16 cellular contexts compared by ENCODE assay signal in the genomic region with DNA sequence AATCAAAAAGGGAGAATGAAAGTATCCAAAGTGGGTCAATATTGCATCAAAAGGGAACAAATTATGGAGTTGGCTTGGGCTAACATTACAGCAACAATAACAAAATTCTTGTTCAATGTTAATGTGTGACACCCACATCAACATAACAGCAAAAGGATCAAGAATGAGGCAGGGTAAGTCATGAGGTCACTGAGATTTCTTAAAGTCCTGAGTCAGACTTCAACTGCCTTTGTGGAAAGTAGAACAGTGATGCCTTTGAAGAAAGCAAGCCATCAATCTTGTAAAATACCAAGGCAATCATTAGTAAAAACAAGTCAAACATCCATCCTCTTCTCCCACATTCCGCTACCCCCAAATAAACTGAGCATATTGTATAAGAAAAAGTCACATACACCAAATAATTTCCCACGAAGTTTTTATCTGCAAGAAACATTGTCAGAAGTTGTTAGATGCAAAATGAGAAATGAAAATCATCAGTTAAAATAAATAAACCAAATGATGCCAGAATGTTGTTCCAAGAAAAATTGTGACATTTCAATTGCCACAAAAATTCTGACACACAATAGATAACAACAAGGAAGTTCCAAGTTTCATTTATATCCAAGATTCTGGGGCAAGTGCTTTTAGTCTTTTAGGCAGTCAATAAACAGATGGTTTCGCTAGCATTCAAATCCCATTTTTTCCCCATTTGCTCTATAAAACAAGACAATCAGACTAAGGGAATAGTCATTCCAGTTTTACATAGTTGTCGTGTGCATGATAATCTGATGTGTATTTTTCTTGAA.
DNase-seq lines count a peak whose midpoint lies in the region; ATAC-seq and TF ChIP-seq lines count a peak whose summit lies in the region.
"Had no signal": no experiment of that assay in that cellular context is flagged by ENCODE, and none has a peak within 500 bp of the region (broad histone marks: within the 10 kb centered on the region; RNA-seq: fewer than 3 reads in every experiment).

No MANE protein-coding gene starts in this region.

- DNase-seq in left cardiac atrium (no peak), left ventricle myocardium inferior (no peak), epithelial cell of prostate (ENCODE audit: low read depth, low spot score) (peak; percentile 36)
- DNase-seq in activated naive CD8-positive, alpha-beta T cell treated with anti-CD3 and anti-CD28 coated beads, Interleukin-2, amount 50 U/mL, for 24 hours: no peak
- no peak for DNase-seq in activated naive CD4-positive, alpha-beta T cell treated with Interleukin-2 at 50 U/mL for 16 hours
- DNase-seq: activated CD4-positive, alpha-beta T cell treated with anti-CD3 and anti-CD28 coated beads, Interleukin-2, amount 10 ng/mL, durations not matched to agents 7 days and 5 days; activated T-cell treated with anti-CD3 and anti-CD28 coated beads, Interleukin-2, amount 50 U/mL, for 4 hours; GF-D8; NCI-H1105; SHP77 treated with DMSO at 0.1 percent for 48 hours had no signal

- ATAC-seq in left cardiac atrium (peak; percentile 50 to 81), HG03196 (IDR thresholded peaks at IDR 0.05; ENCODE audit: unreplicated experiment) (no peak), GM19328 (IDR thresholded peaks at IDR 0.05; ENCODE audit: unreplicated experiment) (no peak)
- no peak for ATAC-seq in activated naive CD8-positive, alpha-beta T cell treated with anti-CD3 and anti-CD28 coated beads, Interleukin-2, amount 50 U/mL, for 24 hours
- ATAC-seq: activated T-cell treated with anti-CD3 and anti-CD28 coated beads, Interleukin-2, amount 50 U/mL, for 4 hours; HCT116 had no signal

- H3K4me1 Mint-ChIP-seq in activated naive CD8-positive, alpha-beta T cell treated with anti-CD3 and anti-CD28 coated beads, Interleukin-2, amount 50 U/mL, for 24 hours: no peaks in the 10 kb centered on the region
- H3K4me1 Mint-ChIP-seq: activated CD4-positive, alpha-beta T cell treated with anti-CD3 and anti-CD28 coated beads, Interleukin-2, amount 10 ng/mL, durations not matched to agents 7 days and 5 days had no signal

- no peaks in the 10 kb centered on the region for H3K9me3 ChIP-seq in left ventricle myocardium inferior (replicated peaks)
- H3K9me3 ChIP-seq in mesodermal cell (ENCODE audit: control insufficient read depth, low read length): no peaks in the 10 kb centered on the region

- H3K4me1 ChIP-seq in left ventricle myocardium inferior: no peaks in the 10 kb centered on the region
- H3K4me1 ChIP-seq in mesodermal cell (ENCODE audit: control insufficient read depth, insufficient read depth, low read length, poor library complexity, severe bottlenecking): no peaks in the 10 kb centered on the region
- H3K4me1 ChIP-seq: parathyroid adenoma had no signal

- H3K27me3 Mint-ChIP-seq in activated naive CD8-positive, alpha-beta T cell treated with anti-CD3 and anti-CD28 coated beads, Interleukin-2, amount 50 U/mL, for 24 hours: no peaks in the 10 kb centered on the region
- H3K27me3 Mint-ChIP-seq: activated CD4-positive, alpha-beta T cell treated with anti-CD3 and anti-CD28 coated beads, Interleukin-2, amount 10 ng/mL, durations not matched to agents 7 days and 5 days had no signal

- WGBS in mesodermal cell (ENCODE audit: insufficient coverage in 2 of 2), 2 experiments: no CpG with 5 or more reads among the region's 4 CpGs

- no peaks in the 10 kb centered on the region for H3K36me3 ChIP-seq in left ventricle myocardium inferior
- H3K36me3 ChIP-seq in mesodermal cell (ENCODE audit: control insufficient read depth, insufficient read depth, low read length): no peaks in the 10 kb centered on the region

- H3K4me3 ChIP-seq in left ventricle myocardium inferior: no peak overlapping the region
- H3K4me3 ChIP-seq in mesodermal cell (ENCODE audit: extremely low read depth, insufficient read depth, low read length, poor library complexity, severe bottlenecking): no peak overlapping the region

- H3K4me3 Mint-ChIP-seq in activated naive CD8-positive, alpha-beta T cell treated with anti-CD3 and anti-CD28 coated beads, Interleukin-2, amount 50 U/mL, for 24 hours: no peak overlapping the region
- H3K4me3 Mint-ChIP-seq: activated CD4-positive, alpha-beta T cell treated with anti-CD3 and anti-CD28 coated beads, Interleukin-2, amount 10 ng/mL, durations not matched to agents 7 days and 5 days; activated T-cell treated with anti-CD3 and anti-CD28 coated beads, Interleukin-2, amount 50 U/mL, for 4 hours; dendritic cell treated with granulocyte-macrophage colony-stimulating factor and Interleukin-4, amounts not matched to agents 40 ng/mL and 50 ng/mL, for 4 days had no signal

- TF ChIP-seq CTCF in left ventricle myocardium inferior (IDR thresholded peaks at IDR 0.05; ENCODE audit: borderline replicate concordance): no peak

- H3K27me3 ChIP-seq in left ventricle myocardium inferior (ENCODE audit: low read depth): peaks cover 6% of the 10 kb centered on the region

- H3K36me3 Mint-ChIP-seq in activated naive CD8-positive, alpha-beta T cell treated with anti-CD3 and anti-CD28 coated beads, Interleukin-2, amount 50 U/mL, for 24 hours (ENCODE audit: low read depth): no peaks in the 10 kb centered on the region

- no peaks in the 10 kb centered on the region for H3K9me3 Mint-ChIP-seq in activated naive CD8-positive, alpha-beta T cell treated with anti-CD3 and anti-CD28 coated beads, Interleukin-2, amount 50 U/mL, for 24 hours
- H3K9me3 Mint-ChIP-seq: activated CD4-positive, alpha-beta T cell treated with anti-CD3 and anti-CD28 coated beads, Interleukin-2, amount 10 ng/mL, durations not matched to agents 7 days and 5 days; dendritic cell treated with granulocyte-macrophage colony-stimulating factor and Interleukin-4, amounts not matched to agents 40 ng/mL and 50 ng/mL, for 4 days had no signal

- no peak overlapping the region for H3K27ac Mint-ChIP-seq in activated naive CD8-positive, alpha-beta T cell treated with anti-CD3 and anti-CD28 coated beads, Interleukin-2, amount 50 U/mL, for 24 hours
- H3K27ac Mint-ChIP-seq: activated CD4-positive, alpha-beta T cell treated with anti-CD3 and anti-CD28 coated beads, Interleukin-2, amount 10 ng/mL, durations not matched to agents 7 days and 5 days; dendritic cell treated with granulocyte-macrophage colony-stimulating factor and Interleukin-4, amounts not matched to agents 40 ng/mL and 50 ng/mL, for 4 days had no signal

- no peak overlapping the region for H3K27ac ChIP-seq in left ventricle myocardium inferior (replicated peaks)
- no peak overlapping the region for H3K27ac ChIP-seq in epithelial cell of prostate
- peak overlapping the region; percentile 47 for H3K27ac ChIP-seq in mesodermal cell (ENCODE audit: low read depth, low read length, severe bottlenecking)
- H3K27ac ChIP-seq: parathyroid adenoma had no signal

- intact Hi-C loops in left cardiac atrium (cut with DNase I): no loop called here
- intact Hi-C loops in left ventricle myocardium inferior (cut with micrococcal nuclease): no loop called here

Comparison
In these comparisons a context has a peak if more than half of its experiments do, and no peak if none do; other contexts are left out.
1. ATAC-seq: peak in left cardiac atrium (2 of 2); none in HG03196 (single experiment), activated naive CD8-positive, alpha-beta T cell treated with anti-CD3 and anti-CD28 coated beads, Interleukin-2, amount 50 U/mL, for 24 hours (single experiment) and GM19328 (single experiment).